In the genomic region with DNA sequence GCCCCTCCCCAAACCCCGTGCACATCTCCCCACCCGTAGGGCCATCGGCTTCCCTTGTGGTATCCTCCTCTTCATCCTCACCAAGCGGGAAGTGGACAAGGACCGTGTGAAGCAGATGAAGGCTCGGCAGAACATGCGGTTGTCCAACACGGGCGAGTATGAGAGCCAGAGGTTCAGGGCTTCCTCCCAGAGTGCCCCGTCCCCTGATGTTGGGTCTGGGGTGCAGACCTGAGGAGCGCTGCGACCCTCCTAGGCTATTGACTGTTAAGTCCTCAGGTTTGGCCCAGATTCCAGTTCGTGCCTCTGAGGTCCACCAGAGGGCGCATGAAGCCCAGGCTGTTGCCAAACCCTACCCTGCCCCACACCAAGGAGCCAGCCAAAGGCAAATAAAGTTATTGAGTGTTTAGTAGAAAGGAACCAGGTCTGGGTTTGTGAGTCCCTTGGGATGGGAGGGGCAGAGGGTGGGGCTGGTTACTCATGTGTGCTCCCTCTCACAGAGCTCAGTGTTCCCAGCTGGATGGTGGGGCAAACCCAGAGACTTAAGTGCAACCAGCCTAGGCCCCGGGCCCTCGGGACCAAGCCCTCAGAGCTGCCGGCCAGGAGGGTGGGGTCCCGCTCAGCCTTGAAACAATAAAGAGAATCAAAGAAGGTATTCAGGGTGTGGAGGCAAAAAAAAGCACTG, we compare ENCODE assay signal across 8 cellular contexts. TPM values are rescaled to one million over a fixed set of nuclear protein-coding genes. Genes with fewer than 3 reads are reported as not detected.
DNase-seq lines count a peak whose midpoint lies in the region; ATAC-seq and TF ChIP-seq lines count a peak whose summit lies in the region.

No MANE protein-coding gene starts in this region.

- peak overlapping the region; percentile 84 for H3K4me3 ChIP-seq in Loucy (ENCODE audit: low read length, poor library complexity, severe bottlenecking)
- peak overlapping the region in 1 of 2 donors; percentile 37 for H3K4me3 ChIP-seq in foreskin fibroblast (ENCODE audit: low read depth in 1 of 2, low read length in 2 of 2)
- H3K4me3 ChIP-seq in osteoblast (ENCODE audit: insufficient read depth, low read length): no peak overlapping the region
- H3K4me3 ChIP-seq in suprapubic skin: peak overlapping the region; percentile 79

- H3K79me2 ChIP-seq in Loucy (ENCODE audit: insufficient read depth, low read length) (peaks cover 28% of the 10 kb centered on the region), osteoblast (ENCODE audit: insufficient read depth, low read length) (peaks cover 66% of the 10 kb centered on the region)

- no peak for TF ChIP-seq POLR2A in GM18505 (IDR thresholded peaks at IDR 0.05; ENCODE audit: borderline replicate concordance, extremely low read depth, insufficient read depth, insufficient read length)
- TF ChIP-seq POLR2A in suprapubic skin (IDR thresholded peaks at IDR 0.05): no peak

- peak overlapping the region; percentile 10 for H3K9ac ChIP-seq in Loucy (ENCODE audit: low read depth, low read length, poor library complexity, severe bottlenecking)

- no peaks in the 10 kb centered on the region for H3K27me3 ChIP-seq in Loucy (ENCODE audit: insufficient read depth, low read length, poor library complexity, severe bottlenecking)
- no peaks in the 10 kb centered on the region for H3K27me3 ChIP-seq in osteoblast (ENCODE audit: insufficient read depth, low read length)
- no peaks in the 10 kb centered on the region for H3K27me3 ChIP-seq in suprapubic skin

- DNase-seq in A172 (ENCODE audit: low spot score): peak; percentile 95
- peak; percentile 28 for DNase-seq in SHP77 treated with DMSO at 0.1 percent for 48 hours (lab: John Stamatoyannopoulos, UW)
- peak; percentile 92 for DNase-seq in activated effector memory CD4-positive, alpha-beta T cell treated with anti-CD3 and anti-CD28 coated beads, Interleukin-2, amount 50 U/mL, for 16 hours
- peak; percentile 94 to 97 for DNase-seq in foreskin fibroblast
- DNase-seq in osteoblast (ENCODE audit: insufficient read length, low spot score, missing footprints): peak; percentile 96
- DNase-seq in suprapubic skin (ENCODE audit: low spot score in 2 of 2): peak; percentile 95 to 96

- no peaks in the 10 kb centered on the region for H3K9me2 ChIP-seq in Loucy (replicated peaks; ENCODE audit: low read depth, low read length)

- WGBS in suprapubic skin: 9% methylated on average over 10 of the region's 18 CpGs

- no peaks in the 10 kb centered on the region for H3K9me3 ChIP-seq in Loucy (ENCODE audit: insufficient read depth, low read depth, low read length)
- no peaks in the 10 kb centered on the region for H3K9me3 ChIP-seq in osteoblast (ENCODE audit: low read depth, low read length)
- H3K9me3 ChIP-seq in suprapubic skin: no peaks in the 10 kb centered on the region

- no peak for TF ChIP-seq EP300 in suprapubic skin (IDR thresholded peaks at IDR 0.05)

- H2AFZ ChIP-seq in Loucy (ENCODE audit: low read length): no peak overlapping the region
- H2AFZ ChIP-seq in osteoblast (ENCODE audit: low read length): no peak overlapping the region

- H3F3A ChIP-seq in Loucy (ENCODE audit: low read depth): no peaks in the 10 kb centered on the region

- H3K4me2 ChIP-seq in Loucy (ENCODE audit: low read depth, low read length, poor library complexity, severe bottlenecking) (peak overlapping the region; percentile 88), osteoblast (ENCODE audit: insufficient read depth, low read length) (no peak overlapping the region)

- H3K4me1 ChIP-seq in Loucy (ENCODE audit: insufficient read depth, low read length, poor library complexity, severe bottlenecking) (peaks cover 28% of the 10 kb centered on the region), osteoblast (ENCODE audit: insufficient read depth, low read length) (peaks cover 30% of the 10 kb centered on the region), suprapubic skin (peaks cover 59% of the 10 kb centered on the region)

- peaks cover 18% of the 10 kb centered on the region; the same call in 1 of the 2 replicates for H3K36me3 ChIP-seq in Loucy (ENCODE audit: insufficient read depth, low read length)
- H3K36me3 ChIP-seq in osteoblast (ENCODE audit: insufficient read depth, low read length): peaks cover 47% of the 10 kb centered on the region
- H3K36me3 ChIP-seq in suprapubic skin: peaks cover 43% of the 10 kb centered on the region

- ATAC-seq in GM18505 (IDR thresholded peaks at IDR 0.05; ENCODE audit: unreplicated experiment): peak; percentile 22

- H4K20me1 ChIP-seq in Loucy (ENCODE audit: insufficient read depth, low read length, poor library complexity, severe bottlenecking) (peaks cover 17% of the 10 kb centered on the region), osteoblast (ENCODE audit: insufficient read depth, low read length) (peaks cover 24% of the 10 kb centered on the region)

- TF ChIP-seq CTCF in Loucy (conservative IDR thresholded peaks at IDR 0.05; ENCODE audit: low read length): peak; percentile 89
- peak; percentile 91 for TF ChIP-seq CTCF in foreskin fibroblast (IDR thresholded peaks at IDR 0.05; ENCODE audit: low read depth, low read length)
- peak; percentile 91 for TF ChIP-seq CTCF in osteoblast (IDR thresholded peaks at IDR 0.05; ENCODE audit: extremely low read depth, low read depth, low read length)
- TF ChIP-seq CTCF in suprapubic skin (IDR thresholded peaks at IDR 0.05): peak; percentile 86 to 89

- H3K27ac ChIP-seq in osteoblast (ENCODE audit: low read depth, low read length): peak overlapping the region; percentile 33
- H3K27ac ChIP-seq in suprapubic skin: peak overlapping the region; percentile 79

RNA-seq across cellular contexts. Expression of gene PNKD, which starts 2.4 kb away (rescaled TPM):
- 68.9 and 78.6 TPM in 2 replicates for total RNA-seq in A172 (2014; rRNA removed; shearing (Covaris generic))
- 23.2 and 24.2 TPM in 2 replicates for total RNA-seq in osteoblast
- 10 to 100 TPM; 33.4 to 66.4 (median 49.4) TPM for total RNA-seq in suprapubic skin

RNA-seq across cellular contexts. Expression of gene AAMP, which starts 2.7 kb away (rescaled TPM):
- total RNA-seq in A172 (2014; rRNA removed; shearing (Covaris generic)): 217 and 254 TPM in 2 replicates
- total RNA-seq in osteoblast (85.7 and 97.0 TPM in 2 replicates), suprapubic skin (100 to 1,000 TPM; 103 to 154 (median 144) TPM)

RNA-seq across cellular contexts. Expression of gene GPBAR1, which starts 11.9 kb away (rescaled TPM):
- total RNA-seq in A172 (2014; rRNA removed; shearing (Covaris generic)): not detected in 2 replicates
- total RNA-seq in osteoblast (0.36 TPM in 1 of 2 replicates, not detected in the other), suprapubic skin (1 to 10 TPM in 2 of 4 donors, under 1 TPM in 1, not detected in 1; 0.98 to 2.0 (median 1.6) TPM)

RNA-seq across cellular contexts. Expression of gene TMBIM1, which starts 19.6 kb away (rescaled TPM):
- total RNA-seq in A172 (2014; rRNA removed; shearing (Covaris generic)): 154 and 170 TPM in 2 replicates
- 155 and 187 TPM in 2 replicates for total RNA-seq in osteoblast
- total RNA-seq in suprapubic skin: 100 to 1,000 TPM; 234 to 370 (median 319) TPM

RNA-seq across cellular contexts. Expression of gene ARPC2, which starts 55.7 kb away (rescaled TPM):
- 489 and 514 TPM in 2 replicates for total RNA-seq in A172 (2014; rRNA removed; shearing (Covaris generic))
- 301 and 315 TPM in 2 replicates for total RNA-seq in osteoblast
- 100 to 1,000 TPM; 267 to 384 (median 275) TPM for total RNA-seq in suprapubic skin

Comparison
In these comparisons a context has a peak if more than half of its experiments do, and no peak if none do; other contexts are left out.
1. DNase-seq: peak in every context shown above with its lines; median percentile 96 in osteoblast; 96 in foreskin fibroblast; 96 in suprapubic skin; 95 in A172; 92 in activated effector memory CD4-positive, alpha-beta T cell treated with anti-CD3 and anti-CD28 coated beads, Interleukin-2, amount 50 U/mL, for 16 hours; 28 in SHP77 treated with DMSO at 0.1 percent for 48 hours.